Comparison of ENCODE assay signal across 16 cellular contexts in genomic region chr12:64685076-64685475, GRCh38.
DNase-seq lines count a peak whose midpoint lies in the region; TF ChIP-seq lines count a peak whose summit lies in the region.
"Had no signal": no experiment of that assay in that cellular context is flagged by ENCODE, and none has a peak within 500 bp of the region (broad histone marks: within the 10 kb centered on the region; RNA-seq: fewer than 3 reads in every experiment).

No MANE protein-coding gene starts in this region.

- H3K9me3 ChIP-seq in CD8-positive, alpha-beta memory T cell (ENCODE audit: low read length) = no peaks in the 10 kb centered on the region
- no peaks in the 10 kb centered on the region for H3K9me3 ChIP-seq in spleen
- H3K9me3 ChIP-seq: left lung, SJSA1 had no signal

- WGBS in spleen, 5 donors = 74 to 95% (median 91%) methylated on average over 6 of the region's 6 CpGs

- peaks cover 89% of the 10 kb centered on the region for H3K4me1 ChIP-seq in CD8-positive, alpha-beta memory T cell (ENCODE audit: insufficient read depth, low read length)
- peaks cover 32 to 100% (median 64%) of the 10 kb centered on the region in 6 donors for H3K4me1 ChIP-seq in spleen
- H3K4me1 ChIP-seq: parathyroid adenoma had no signal

- TF ChIP-seq POLR2A in spleen (IDR thresholded peaks at IDR 0.05) = no peak

- no peaks in the 10 kb centered on the region for H3K9me3 Mint-ChIP-seq in activated T-cell treated with anti-CD3 and anti-CD28 coated beads, Interleukin-2, amount 50 U/mL, for 24 hours
- H3K9me3 Mint-ChIP-seq in CD8-positive, alpha-beta memory T cell = peaks cover 0 to 2% (median 0%) of the 10 kb centered on the region in 5 donors
- peaks cover 2% of the 10 kb centered on the region for H3K9me3 Mint-ChIP-seq in activated naive CD8-positive, alpha-beta T cell treated with anti-CD3 and anti-CD28 coated beads for 36 hours
- H3K9me3 Mint-ChIP-seq in activated T-helper 1 cell treated with anti-CD3 and anti-CD28 coated beads, Interleukin-12 subunit alpha, Interleukin-12 subunit beta, Interleukin-2, Interleukin-4 antibody, amounts not matched to agents 30 ng/mL and 10 ng/mL and 1 ng/mL, durations not matched to agents 14 hours and 24 hours and 36 hours = peaks cover 4% of the 10 kb centered on the region

- peaks cover 84% of the 10 kb centered on the region for H3K4me1 Mint-ChIP-seq in activated T-cell treated with anti-CD3 and anti-CD28 coated beads, Interleukin-2, amount 50 U/mL, for 24 hours (ENCODE audit: low read depth)
- peaks cover 77 to 90% (median 89%) of the 10 kb centered on the region in 3 donors for H3K4me1 Mint-ChIP-seq in CD8-positive, alpha-beta memory T cell
- H3K4me1 Mint-ChIP-seq in activated naive CD8-positive, alpha-beta T cell treated with anti-CD3 and anti-CD28 coated beads for 36 hours = peaks cover 82% of the 10 kb centered on the region
- peaks cover 72% of the 10 kb centered on the region for H3K4me1 Mint-ChIP-seq in activated T-helper 1 cell treated with anti-CD3 and anti-CD28 coated beads, Interleukin-12 subunit alpha, Interleukin-12 subunit beta, Interleukin-2, Interleukin-4 antibody, amounts not matched to agents 30 ng/mL and 10 ng/mL and 1 ng/mL, durations not matched to agents 14 hours and 24 hours and 36 hours (ENCODE audit: low read depth)

- DNase-seq in activated T-cell treated with anti-CD3 and anti-CD28 coated beads, Interleukin-2, amount 50 U/mL, for 24 hours = no peak
- no peak for DNase-seq in activated T-cell treated with anti-CD3 and anti-CD28 coated beads, Interleukin-2, amount 50 U/mL, for 1 hour
- DNase-seq in CD8-positive, alpha-beta memory T cell = no peak
- no peak for DNase-seq in activated naive CD8-positive, alpha-beta T cell treated with anti-CD3 and anti-CD28 coated beads for 36 hours
- DNase-seq in spleen (peak; percentile 67), NCI-H524 (lab: John Stamatoyannopoulos, UW) (no peak), HuH-7 (ENCODE audit: low spot score) (no peak)
- DNase-seq in activated T-helper 1 cell treated with anti-CD3 and anti-CD28 coated beads, Interleukin-12 subunit alpha, Interleukin-12 subunit beta, Interleukin-2, Interleukin-4 antibody, amounts not matched to agents 30 ng/mL and 10 ng/mL and 1 ng/mL, durations not matched to agents 14 hours and 24 hours and 36 hours (ENCODE audit: low spot score) = no peak
- DNase-seq: anterior cingulate cortex, foreskin melanocyte, IMR-90, left lung, NCI-H2029, NCI-H524 treated with DMSO at 0.1 percent for 48 hours had no signal

- H3K4me3 ChIP-seq in CD8-positive, alpha-beta memory T cell (ENCODE audit: low read length) = peak overlapping the region; percentile 14
- peak overlapping the region in 1 of 8 donors; percentile 44 for H3K4me3 ChIP-seq in spleen
- H3K4me3 ChIP-seq: left lung, SJSA1 had no signal

- no peaks in the 10 kb centered on the region for H3K27me3 Mint-ChIP-seq in activated T-cell treated with anti-CD3 and anti-CD28 coated beads, Interleukin-2, amount 50 U/mL, for 24 hours
- H3K27me3 Mint-ChIP-seq in CD8-positive, alpha-beta memory T cell = no peaks in the 10 kb centered on the region
- no peaks in the 10 kb centered on the region for H3K27me3 Mint-ChIP-seq in activated naive CD8-positive, alpha-beta T cell treated with anti-CD3 and anti-CD28 coated beads for 36 hours
- H3K27me3 Mint-ChIP-seq in activated T-helper 1 cell treated with anti-CD3 and anti-CD28 coated beads, Interleukin-12 subunit alpha, Interleukin-12 subunit beta, Interleukin-2, Interleukin-4 antibody, amounts not matched to agents 30 ng/mL and 10 ng/mL and 1 ng/mL, durations not matched to agents 14 hours and 24 hours and 36 hours (ENCODE audit: insufficient read depth) = no peaks in the 10 kb centered on the region

- H3K27ac ChIP-seq in CD8-positive, alpha-beta memory T cell (ENCODE audit: low read depth, low read length) = peak overlapping the region; percentile 10
- peak overlapping the region in 7 of 8 donors; percentile 52 to 93 (median 86) for H3K27ac ChIP-seq in spleen
- H3K27ac ChIP-seq: parathyroid adenoma, SJSA1 had no signal

- no peak overlapping the region for H3K4me3 Mint-ChIP-seq in activated T-cell treated with anti-CD3 and anti-CD28 coated beads, Interleukin-2, amount 50 U/mL, for 24 hours
- H3K4me3 Mint-ChIP-seq in CD8-positive, alpha-beta memory T cell = peak overlapping the region in 6 of 7 donors; percentile 58 to 81 (median 67)
- no peak overlapping the region for H3K4me3 Mint-ChIP-seq in activated naive CD8-positive, alpha-beta T cell treated with anti-CD3 and anti-CD28 coated beads for 36 hours
- no peak overlapping the region for H3K4me3 Mint-ChIP-seq in activated T-helper 1 cell treated with anti-CD3 and anti-CD28 coated beads, Interleukin-12 subunit alpha, Interleukin-12 subunit beta, Interleukin-2, Interleukin-4 antibody, amounts not matched to agents 30 ng/mL and 10 ng/mL and 1 ng/mL, durations not matched to agents 14 hours and 24 hours and 36 hours

- H3K36me3 ChIP-seq in CD8-positive, alpha-beta memory T cell (ENCODE audit: insufficient read depth, low read length) = peaks cover 24% of the 10 kb centered on the region
- H3K36me3 ChIP-seq in spleen = peaks cover 0 to 56% (median 35%) of the 10 kb centered on the region in 6 donors

- TF ChIP-seq CTCF in spleen (IDR thresholded peaks at IDR 0.05 in 8 of 11, conservative IDR thresholded peaks at IDR 0.05 in 3 of 11) = no peak

- H3K36me3 Mint-ChIP-seq in activated T-cell treated with anti-CD3 and anti-CD28 coated beads, Interleukin-2, amount 50 U/mL, for 24 hours (ENCODE audit: low read depth) = peaks cover 63% of the 10 kb centered on the region
- peaks cover 7 to 48% (median 10%) of the 10 kb centered on the region in 3 donors for H3K36me3 Mint-ChIP-seq in CD8-positive, alpha-beta memory T cell
- peaks cover 40% of the 10 kb centered on the region for H3K36me3 Mint-ChIP-seq in activated naive CD8-positive, alpha-beta T cell treated with anti-CD3 and anti-CD28 coated beads for 36 hours
- H3K36me3 Mint-ChIP-seq in activated T-helper 1 cell treated with anti-CD3 and anti-CD28 coated beads, Interleukin-12 subunit alpha, Interleukin-12 subunit beta, Interleukin-2, Interleukin-4 antibody, amounts not matched to agents 30 ng/mL and 10 ng/mL and 1 ng/mL, durations not matched to agents 14 hours and 24 hours and 36 hours (ENCODE audit: low read depth) = peaks cover 42% of the 10 kb centered on the region

- CTCF ChIA-PET in CD8-positive, alpha-beta memory T cell (lab: Charles Lee) = interaction anchor here (1.1 to 9.9 kb wide), 6 partner anchors 10 to 136 kb away, joined by 3 to 78 read pairs (median 8); partner anchors contain the start of gene RASSF3

- H3K27ac Mint-ChIP-seq in activated T-cell treated with anti-CD3 and anti-CD28 coated beads, Interleukin-2, amount 50 U/mL, for 24 hours = peak overlapping the region; percentile 92
- H3K27ac Mint-ChIP-seq in CD8-positive, alpha-beta memory T cell = peak overlapping the region; percentile 84 to 99 (median 94)
- peak overlapping the region; percentile 80 for H3K27ac Mint-ChIP-seq in activated naive CD8-positive, alpha-beta T cell treated with anti-CD3 and anti-CD28 coated beads for 36 hours
- H3K27ac Mint-ChIP-seq in activated T-helper 1 cell treated with anti-CD3 and anti-CD28 coated beads, Interleukin-12 subunit alpha, Interleukin-12 subunit beta, Interleukin-2, Interleukin-4 antibody, amounts not matched to agents 30 ng/mL and 10 ng/mL and 1 ng/mL, durations not matched to agents 14 hours and 24 hours and 36 hours = no peak overlapping the region

- POLR2A ChIA-PET in CD8-positive, alpha-beta memory T cell (lab: Charles Lee) = interaction anchor here (1.2 to 4.0 kb wide), 6 partner anchors 9 to 86 kb away, joined by 4 to 31 read pairs (median 8); partner anchors contain the start of gene RASSF3

- no peaks in the 10 kb centered on the region for H3K27me3 ChIP-seq in CD8-positive, alpha-beta memory T cell (ENCODE audit: insufficient read depth, low read length, poor library complexity, severe bottlenecking)
- no peaks in the 10 kb centered on the region for H3K27me3 ChIP-seq in spleen (replicated peaks in 1 of 7)
- H3K27me3 ChIP-seq: left lung, SJSA1 had no signal

- intact Hi-C loops in spleen (cut with DNase I; ENCODE audit: low total_unique reads) = no loop called here
- intact Hi-C loops in activated T-helper 1 cell treated with anti-CD3 and anti-CD28 coated beads, Interleukin-12 subunit alpha, Interleukin-12 subunit beta, Interleukin-2, Interleukin-4 antibody, amounts not matched to agents 30 ng/mL and 10 ng/mL and 1 ng/mL, durations not matched to agents 14 hours and 24 hours and 36 hours (cut with micrococcal nuclease) = loop anchor here (10.0 kb wide), 1 partner anchor 280 kb away; the partner anchor contains the start of gene XPOT

Comparison
In these comparisons a context has a peak if more than half of its experiments do, and no peak if none do; other contexts are left out.
1. H3K4me3 Mint-ChIP-seq: peak in CD8-positive, alpha-beta memory T cell (6 of 7); none in activated T-cell treated with anti-CD3 and anti-CD28 coated beads, Interleukin-2, amount 50 U/mL, for 24 hours (single experiment), activated naive CD8-positive, alpha-beta T cell treated with anti-CD3 and anti-CD28 coated beads for 36 hours (single experiment) and activated T-helper 1 cell treated with anti-CD3 and anti-CD28 coated beads, Interleukin-12 subunit alpha, Interleukin-12 subunit beta, Interleukin-2, Interleukin-4 antibody, amounts not matched to agents 30 ng/mL and 10 ng/mL and 1 ng/mL, durations not matched to agents 14 hours and 24 hours and 36 hours (single experiment).